ENCODE assay signal across 11 cellular contexts in the genomic region with DNA sequence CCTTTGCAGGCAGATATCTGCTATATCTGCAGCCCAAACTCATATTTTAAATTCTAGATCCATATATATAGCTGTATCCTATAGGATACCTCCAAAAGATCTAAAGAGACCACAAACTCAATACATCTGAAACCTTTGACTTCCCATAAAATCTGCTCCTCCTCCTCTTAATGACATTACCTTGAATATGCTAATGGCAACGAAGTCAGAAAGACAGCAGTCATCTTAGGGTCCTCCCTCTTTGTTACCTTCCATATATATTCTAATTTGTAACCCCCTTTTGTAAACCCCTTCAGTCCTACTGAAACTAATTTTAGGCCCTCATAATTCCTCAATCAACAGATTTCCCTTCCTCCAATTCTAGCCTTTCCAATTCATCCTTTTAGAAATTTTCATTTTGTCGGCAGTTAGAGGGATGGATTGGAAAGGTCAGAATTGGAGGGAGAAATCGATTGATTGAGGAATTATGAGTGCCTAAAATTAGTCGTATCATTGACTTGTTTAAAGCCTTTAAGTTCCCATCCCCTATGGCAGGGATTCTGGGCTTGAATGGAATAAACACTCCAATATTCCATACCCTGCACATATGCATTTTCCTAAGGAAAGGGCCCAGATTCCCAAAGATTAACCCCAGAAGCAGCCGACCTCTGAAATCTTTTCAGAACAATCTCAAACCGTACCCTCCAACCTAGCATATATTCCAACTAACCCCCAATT. TPM values are rescaled to one million over a fixed set of nuclear protein-coding genes. Genes with fewer than 3 reads are reported as not detected.
A peak's percentile ranks its signal among the peaks of the same experiment; 100 is the strongest.
DNase-seq lines count a peak whose midpoint lies in the region; ATAC-seq and TF ChIP-seq lines count a peak whose summit lies in the region.
"Had no signal": no experiment of that assay in that cellular context is flagged by ENCODE, and none has a peak within 500 bp of the region (broad histone marks: within the 10 kb centered on the region; RNA-seq: fewer than 3 reads in every experiment).

No MANE protein-coding gene starts in this region.

- peak overlapping the region; percentile 4; the same call in 1 of the 2 replicates for H3K4me3 ChIP-seq in AG04449 (ENCODE audit: low read depth, low read length)
- no peak overlapping the region for H3K4me3 ChIP-seq in HEK293 (ENCODE audit: low read depth, low read length)
- H3K4me3 ChIP-seq in mucosa of descending colon, result no peak overlapping the region

- H3K4me3 Mint-ChIP-seq in brain (peak overlapping the region; percentile 67 to 95 (median 90)), nephron progenitor cell (peak overlapping the region; percentile 90)

- no peaks in the 10 kb centered on the region for H3K9me3 Mint-ChIP-seq in brain
- H3K9me3 Mint-ChIP-seq in nephron progenitor cell, result peaks cover 4% of the 10 kb centered on the region

- H3K4me1 Mint-ChIP-seq in brain (peaks cover 58% of the 10 kb centered on the region), nephron progenitor cell (peaks cover 34% of the 10 kb centered on the region)

- peaks cover 23% of the 10 kb centered on the region for H3K36me3 Mint-ChIP-seq in brain
- H3K36me3 Mint-ChIP-seq in nephron progenitor cell (ENCODE audit: low read depth), result peaks cover 22% of the 10 kb centered on the region

- H3K27ac ChIP-seq in HEK293 (ENCODE audit: extremely low read depth, low read depth, low read length), result no peak overlapping the region

- ATAC-seq in GM21367 (IDR thresholded peaks at IDR 0.05; ENCODE audit: unreplicated experiment), result no peak
- ATAC-seq in mucosa of descending colon, result no peak

- CTCF ChIA-PET in AG04449 (lab: Yijun Ruan, JAX), result no interaction called here
- CTCF ChIA-PET in HEK293 (lab: Yijun Ruan, JAX), result interaction anchor here (0.7 kb wide), 1 partner anchor 51 kb away, joined by 3 read pairs; no protein-coding TSS in a partner anchor

- DNase-seq in AG04449 (ENCODE audit: low read depth, low spot score) (no peak), nephron progenitor cell (no peak), NCI-H2227 treated with DMSO at 0.1 percent for 48 hours (lab: John Stamatoyannopoulos, UW) (no peak), mucosa of descending colon (no peak), hypothalamus (lab: John Stamatoyannopoulos, UW) (no peak)
- DNase-seq: islet precursor cell; NCI-H226; stimulated activated CD4-positive, alpha-beta T cell treated with anti-CD3 and anti-CD28 coated beads, Interleukin-2, amount 100 ng/mL, for 48 hours had no signal

- H3K9me3 ChIP-seq in HEK293 (ENCODE audit: control insufficient read depth, insufficient read depth, low read depth, low read length) (no peaks in the 10 kb centered on the region), mucosa of descending colon (no peaks in the 10 kb centered on the region)

- TF ChIP-seq CTCF in AG04449 (IDR thresholded peaks at IDR 0.05; ENCODE audit: insufficient read depth, low read length, missing control alignments) (no peak), HEK293 (tag by site-specific recombination; IDR thresholded peaks at IDR 0.05) (no peak), brain (conservative IDR thresholded peaks at IDR 0.05) (no peak), nephron progenitor cell (IDR thresholded peaks at IDR 0.05) (no peak), mucosa of descending colon (IDR thresholded peaks at IDR 0.05) (no peak)

- H3K4me1 ChIP-seq in HEK293 (ENCODE audit: control insufficient read depth, insufficient read depth, low read length) (no peaks in the 10 kb centered on the region), mucosa of descending colon (ENCODE audit: low read depth) (peaks cover 14% of the 10 kb centered on the region)

- POLR2A ChIA-PET in AG04449 (lab: Yijun Ruan, JAX) (no interaction called here), HEK293 (lab: Yijun Ruan, JAX) (no interaction called here)

- intact Hi-C loops in mucosa of descending colon (cut with DNase I, micrococcal nuclease), result no loop called here

- H3K36me3 ChIP-seq in HEK293 (ENCODE audit: control insufficient read depth in 2 of 2, insufficient read depth in 1 of 2, low read length in 2 of 2), result peaks cover 0 to 3% of the 10 kb centered on the region in 2 experiments; a peak in 1 of 3 replicates
- no peaks in the 10 kb centered on the region for H3K36me3 ChIP-seq in mucosa of descending colon (ENCODE audit: low read depth)

- H3K27me3 Mint-ChIP-seq in brain (peaks cover 10% of the 10 kb centered on the region), nephron progenitor cell (ENCODE audit: low read depth, poor library complexity) (no peaks in the 10 kb centered on the region)

- H3K27ac Mint-ChIP-seq in brain (peak overlapping the region in 4 of 5 experiments; percentile 38 to 94 (median 72)), nephron progenitor cell (no peak overlapping the region)

TF ChIP-seq in HEK293, 187 proteins besides CTCF, POLR2A, EP300 and RAD21:
- TF ChIP-seq, protein P1, sequence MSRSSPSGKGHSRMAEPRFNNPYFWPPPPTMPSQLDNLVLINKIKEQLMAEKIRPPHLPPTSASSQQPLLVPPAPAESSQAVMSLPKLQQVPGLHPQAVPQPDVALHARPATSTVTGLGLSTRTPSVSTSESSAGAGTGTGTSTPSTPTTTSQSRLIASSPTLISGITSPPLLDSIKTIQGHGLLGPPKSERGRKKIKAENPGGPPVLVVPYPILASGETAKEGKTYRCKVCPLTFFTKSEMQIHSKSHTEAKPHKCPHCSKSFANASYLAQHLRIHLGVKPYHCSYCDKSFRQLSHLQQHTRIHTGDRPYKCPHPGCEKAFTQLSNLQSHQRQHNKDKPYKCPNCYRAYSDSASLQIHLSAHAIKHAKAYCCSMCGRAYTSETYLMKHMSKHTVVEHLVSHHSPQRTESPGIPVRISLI (tag by site-specific recombination; IDR thresholded peaks at IDR 0.05), result no peak
- TF ChIP-seq IKZF3 (tag by site-specific recombination; IDR thresholded peaks at IDR 0.05), result 0 out of 2 replicates have a peak, but pooled peaks have one; percentile 21
- TF ChIP-seq ZFP41 (tag by site-specific recombination; IDR thresholded peaks at IDR 0.05; ENCODE audit: borderline replicate concordance), result no peak
- TF ChIP-seq ZNF600 (tag by site-specific recombination; IDR thresholded peaks at IDR 0.05), result peak; percentile 97

RNA-seq across cellular contexts. Expression of a gene that starts 2.4 kb away (rescaled TPM):
- polyA plus RNA-seq in brain (ENCODE audit: insufficient read depth, low read depth, low replicate concordance), result 51.0 TPM
- 100 to 1,000 TPM in 1 of 3 donors, 10 to 100 TPM in 2; 73.8 to 109 (median 80.8) TPM for total RNA-seq in mucosa of descending colon
